In the genomic region with DNA sequence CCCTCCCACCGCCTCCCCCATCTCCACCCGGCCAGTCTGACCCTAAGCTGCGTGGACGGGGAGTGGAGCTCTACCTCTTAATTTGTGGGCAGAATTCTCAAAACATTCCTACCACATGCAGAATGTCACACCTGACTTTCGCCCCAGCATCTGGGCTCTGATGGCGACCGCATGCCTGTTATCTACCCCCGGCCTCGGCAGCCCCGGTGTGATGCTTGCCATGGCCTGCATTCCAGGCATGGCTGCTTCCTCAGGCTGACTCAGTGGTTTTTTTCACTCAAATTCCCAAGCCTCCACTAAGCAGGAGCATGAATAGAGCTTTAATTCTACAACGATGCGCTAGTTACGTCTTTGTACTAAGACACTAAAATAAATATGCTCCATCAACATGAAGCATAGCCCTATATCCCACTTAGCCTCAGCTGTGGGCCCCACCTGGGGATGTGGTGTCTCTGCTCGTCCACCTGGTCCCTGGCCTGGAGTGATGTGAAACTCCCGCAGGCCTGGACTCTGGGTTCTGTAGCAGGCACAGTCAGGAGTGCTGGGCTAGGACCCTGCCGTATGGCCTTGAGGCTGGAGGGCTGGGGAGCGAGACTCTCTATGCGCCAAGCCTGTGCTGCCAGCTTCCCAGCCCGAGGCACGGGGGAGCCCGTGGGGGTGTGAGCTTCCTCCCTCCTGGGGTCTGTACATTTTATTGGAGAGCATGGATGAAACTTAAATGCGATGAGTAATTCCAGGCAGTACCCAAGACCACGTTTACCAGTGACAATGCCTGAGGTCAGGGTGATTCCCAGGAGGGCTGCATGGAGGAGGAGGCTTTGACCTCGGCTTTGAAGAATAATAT, we compare ENCODE assay signal across 19 cellular contexts.
DNase-seq lines count a peak whose midpoint lies in the region; ATAC-seq, FAIRE-seq and TF ChIP-seq lines count a peak whose summit lies in the region.
"Had no signal": no experiment of that assay in that cellular context is flagged by ENCODE, and none has a peak within 500 bp of the region (broad histone marks: within the 10 kb centered on the region; RNA-seq: fewer than 3 reads in every experiment).

No MANE protein-coding gene starts in this region.

- dilution Hi-C loops in IMR-90 (cut with HindIII; ENCODE audit: low sequenced_read_pairs, unreplicated experiment) = no loop called here

- H3K14ac ChIP-seq in IMR-90 (replicated peaks; ENCODE audit: low read depth, low read length) = no peak overlapping the region

- no TSS peak for BruUV-seq in IMR-90 (replicated peaks; lab: Mats Ljungman, UMichigan)
- no TSS peak for BruUV-seq in OCI-LY7 (replicated peaks; lab: Mats Ljungman, UMichigan)

- H4K8ac ChIP-seq in IMR-90 (ENCODE audit: low read depth in 2 of 2, low read length in 2 of 2) = no peak overlapping the region

- H4K91ac ChIP-seq in IMR-90 (ENCODE audit: insufficient read depth, low read depth, low read length) = no peak overlapping the region

- DNase-seq in A549 (ENCODE audit: low read depth in 1 of 2, low spot score in 1 of 2) (no peak), IMR-90 (peak; percentile 23), endodermal cell (peak; percentile 80), neural crest cell (ENCODE audit: low read depth, low spot score) (no peak), OCI-LY7 (ENCODE audit: low spot score) (no peak), GM12891 (ENCODE audit: insufficient read length, low spot score) (no peak)
- DNase-seq: activated naive CD8-positive, alpha-beta T cell treated with anti-CD3 and anti-CD28 coated beads, Interleukin-2, amount 10 ng/mL, durations not matched to agents 7 days and 5 days; foreskin keratinocyte; hippocampal formation; immature natural killer cell; NCI-H1105 treated with DMSO at 0.1 percent for 48 hours; NCI-H2029 had no signal

- H3K27me3 ChIP-seq in IMR-90 (ENCODE audit: control insufficient read depth, insufficient read depth, low read length) (no peaks in the 10 kb centered on the region; the same call in 1 of the 2 replicates), endodermal cell (ENCODE audit: control insufficient read depth, insufficient read depth, low read length, poor library complexity, severe bottlenecking) (no peaks in the 10 kb centered on the region)
- H3K27me3 ChIP-seq: foreskin keratinocyte had no signal

- H3K27ac ChIP-seq in A549 (no peak overlapping the region), IMR-90 (ENCODE audit: insufficient read depth, low read length) (no peak overlapping the region), endodermal cell (ENCODE audit: low read depth, low read length) (peak overlapping the region; percentile 52), OCI-LY7 (ENCODE audit: low read depth, low read length, poor library complexity, severe bottlenecking) (no peak overlapping the region)
- H3K27ac ChIP-seq: foreskin keratinocyte, psoas muscle, RWPE1, VCaP had no signal

- H3K4ac ChIP-seq in IMR-90 (ENCODE audit: low read depth, low read length) = no peak overlapping the region

- H3K36me3 Mint-ChIP-seq in endodermal cell (ENCODE audit: low read depth) (no peaks in the 10 kb centered on the region), neural crest cell (ENCODE audit: low read depth) (no peaks in the 10 kb centered on the region)
- H3K36me3 Mint-ChIP-seq: activated naive CD8-positive, alpha-beta T cell treated with anti-CD3 and anti-CD28 coated beads, Interleukin-2, amount 10 ng/mL, durations not matched to agents 7 days and 5 days; immature natural killer cell; type B pancreatic cell had no signal

- no peak overlapping the region for H3K18ac ChIP-seq in IMR-90 (ENCODE audit: low read depth, low read length)

- H3K23ac ChIP-seq in IMR-90 (ENCODE audit: low read depth, low read length) = no peak overlapping the region

- H3K4me3 ChIP-seq in A549 = no peak overlapping the region
- H3K4me3 ChIP-seq in IMR-90 (ENCODE audit: insufficient read depth, low read depth, low read length) = no peak overlapping the region
- H3K4me3 ChIP-seq in endodermal cell (ENCODE audit: low read length) = no peak overlapping the region
- no peak overlapping the region for H3K4me3 ChIP-seq in OCI-LY7 (ENCODE audit: low read depth, low read length, poor library complexity, severe bottlenecking)
- H3K4me3 ChIP-seq: psoas muscle had no signal

- H3K27me3 Mint-ChIP-seq in endodermal cell (ENCODE audit: insufficient read depth) = no peaks in the 10 kb centered on the region
- H3K27me3 Mint-ChIP-seq in neural crest cell (ENCODE audit: low read depth) = no peaks in the 10 kb centered on the region

- no peak overlapping the region for H2BK5ac ChIP-seq in IMR-90 (ENCODE audit: low read depth, low read length, poor library complexity, severe bottlenecking)

- WGBS in A549 (ENCODE audit: missing lambda C conversion rate) = 81% methylated on average over 20 of the region's 24 CpGs
- WGBS in IMR-90 (ENCODE audit: extremely low coverage in 2 of 2, insufficient read length in 1 of 2), 2 experiments = 56% methylated on average over 12 of the region's 24 CpGs; no CpG with 5 or more reads in 1 of the 2 experiments
- WGBS in endodermal cell (ENCODE audit: insufficient coverage in 1 of 2, insufficient read length in 1 of 2), 2 experiments = 81 to 86% methylated on average over 15 to 23 of the region's 24 CpGs

- H4K20me1 ChIP-seq in IMR-90 (ENCODE audit: insufficient read depth, low read length) (no peaks in the 10 kb centered on the region; the same call in 1 of the 2 replicates), OCI-LY7 (ENCODE audit: insufficient read depth, low read length) (no peaks in the 10 kb centered on the region)

- H3K79me2 ChIP-seq in OCI-LY7 (ENCODE audit: insufficient read depth, low read depth, low read length) = no peaks in the 10 kb centered on the region

- no peak overlapping the region for H4K5ac ChIP-seq in IMR-90 (ENCODE audit: low read depth, low read length)

- no peaks in the 10 kb centered on the region for H3K79me1 ChIP-seq in IMR-90 (ENCODE audit: low read depth in 1 of 2, low read length in 2 of 2)

- H2AFZ ChIP-seq in IMR-90 (replicated peaks; ENCODE audit: low read length, poor library complexity) = no peak overlapping the region
- H2AFZ ChIP-seq in OCI-LY7 (ENCODE audit: low read length) = no peak overlapping the region

- H3K9me3 ChIP-seq in A549 (no peaks in the 10 kb centered on the region), IMR-90 (ENCODE audit: control insufficient read depth, insufficient read depth, low read length) (no peaks in the 10 kb centered on the region; the same call in 1 of the 2 replicates), endodermal cell (ENCODE audit: control insufficient read depth, low read length) (no peaks in the 10 kb centered on the region), OCI-LY7 (ENCODE audit: low read length) (no peaks in the 10 kb centered on the region)
- H3K9me3 ChIP-seq: psoas muscle had no signal

- no peak overlapping the region for H2AK9ac ChIP-seq in IMR-90 (replicated peaks; ENCODE audit: low read depth, low read length, poor library complexity)

- CTCF ChIA-PET in A549 (lab: Yijun Ruan, JAX) = interaction anchor here (1.0 kb wide), 1 partner anchor 9 kb away, joined by 3 read pairs; no protein-coding TSS in a partner anchor
- CTCF ChIA-PET in IMR-90 (lab: Yijun Ruan, JAX) = interaction anchor here (1.2 kb wide), 1 partner anchor 17 kb away, joined by 3 read pairs; no protein-coding TSS in a partner anchor
- CTCF ChIA-PET in OCI-LY7 (lab: Charles Lee; ENCODE audit: unreplicated experiment) = no interaction called here

- POLR2A ChIA-PET in A549 (lab: Yijun Ruan, JAX) (no interaction called here), IMR-90 (lab: Charles Lee; ENCODE audit: unreplicated experiment) (interaction anchor here (0.6 to 1.0 kb wide), 2 partner anchors 17 to 92 kb away, joined by 3 to 4 read pairs; no protein-coding TSS in a partner anchor), OCI-LY7 (lab: Charles Lee) (no interaction called here)

- no peak overlapping the region for H3K56ac ChIP-seq in IMR-90 (ENCODE audit: extremely low read depth, insufficient read depth, low read length)

- no peak overlapping the region for H2BK120ac ChIP-seq in IMR-90 (ENCODE audit: low read depth, low read length)

- no peak overlapping the region for H2BK20ac ChIP-seq in IMR-90 (ENCODE audit: low read depth, low read length)

- H3K4me3 Mint-ChIP-seq in endodermal cell (no peak overlapping the region), neural crest cell (no peak overlapping the region)
- H3K4me3 Mint-ChIP-seq: activated naive CD8-positive, alpha-beta T cell treated with anti-CD3 and anti-CD28 coated beads, Interleukin-2, amount 10 ng/mL, durations not matched to agents 7 days and 5 days; IgD-negative memory B cell; immature natural killer cell; type B pancreatic cell had no signal

- H3K9me1 ChIP-seq in IMR-90 (ENCODE audit: insufficient read depth, low read length) = no peaks in the 10 kb centered on the region

- in situ Hi-C loops in IMR-90 (cut with MboI; ENCODE audit: low sequenced_read_pairs) = no loop called here

- H3K9me3 Mint-ChIP-seq in endodermal cell = no peaks in the 10 kb centered on the region
- H3K9me3 Mint-ChIP-seq in neural crest cell = no peaks in the 10 kb centered on the region
- H3K9me3 Mint-ChIP-seq: activated naive CD8-positive, alpha-beta T cell treated with anti-CD3 and anti-CD28 coated beads, Interleukin-2, amount 10 ng/mL, durations not matched to agents 7 days and 5 days; IgD-negative memory B cell; immature natural killer cell; type B pancreatic cell had no signal

- TF ChIP-seq EP300 in A549 (IDR thresholded peaks at IDR 0.05) = no peak

- TF ChIP-seq RAD21 in A549 (conservative IDR thresholded peaks at IDR 0.05 in 1 of 2, IDR thresholded peaks at IDR 0.05 in 1 of 2) (no peak), IMR-90 (IDR thresholded peaks at IDR 0.05; ENCODE audit: low read length) (no peak)

- FAIRE-seq in A549 (lab: Jason Lieb, UNC) = no peak
- no peak for FAIRE-seq in GM12891 (lab: Jason Lieb, UNC)

- peaks cover 9% of the 10 kb centered on the region for H3K4me1 Mint-ChIP-seq in endodermal cell
- peaks cover 66% of the 10 kb centered on the region for H3K4me1 Mint-ChIP-seq in neural crest cell
- H3K4me1 Mint-ChIP-seq: activated naive CD8-positive, alpha-beta T cell treated with anti-CD3 and anti-CD28 coated beads, Interleukin-2, amount 10 ng/mL, durations not matched to agents 7 days and 5 days; IgD-negative memory B cell; immature natural killer cell had no signal

- intact Hi-C loops in IMR-90 (cut with micrococcal nuclease) = no loop called here
- intact Hi-C loops in OCI-LY7 (cut with micrococcal nuclease; ENCODE audit: unreplicated experiment) = no loop called here

- H3K4me1 ChIP-seq in A549 = no peaks in the 10 kb centered on the region
- 0 out of 2 replicates have a peak, but pooled peaks cover 2% of the 10 kb centered on the region for H3K4me1 ChIP-seq in IMR-90 (ENCODE audit: control insufficient read depth, insufficient read depth, low read length)
- no peaks in the 10 kb centered on the region for H3K4me1 ChIP-seq in endodermal cell (ENCODE audit: control insufficient read depth, insufficient read depth, low read length)
- no peaks in the 10 kb centered on the region for H3K4me1 ChIP-seq in OCI-LY7 (ENCODE audit: insufficient read depth, low read length, poor library complexity, severe bottlenecking)
- H3K4me1 ChIP-seq: foreskin keratinocyte, psoas muscle had no signal

- TF ChIP-seq CTCF in A549 (IDR thresholded peaks at IDR 0.05) (no peak), IMR-90 (conservative IDR thresholded peaks at IDR 0.05; ENCODE audit: low read depth, low read length) (no peak), endodermal cell (conservative IDR thresholded peaks at IDR 0.05) (no peak), neural crest cell (conservative IDR thresholded peaks at IDR 0.05) (no peak), OCI-LY7 (conservative IDR thresholded peaks at IDR 0.05; ENCODE audit: low read length) (no peak)

- no peaks in the 10 kb centered on the region for H3K9me2 ChIP-seq in OCI-LY7 (ENCODE audit: insufficient read depth, low read length)

- TF ChIP-seq POLR2A in A549 (IDR thresholded peaks at IDR 0.05; ENCODE audit: low read length) = no peak
- no peak for TF ChIP-seq POLR2A in IMR-90 (IDR thresholded peaks at IDR 0.05; ENCODE audit: low read depth, low read length)
- no peak for TF ChIP-seq POLR2A in GM12891 (IDR thresholded peaks at IDR 0.05; ENCODE audit: low read depth, low read length)

- H3K9ac ChIP-seq in IMR-90 (ENCODE audit: low read depth, low read length) (no peak overlapping the region), endodermal cell (ENCODE audit: extremely low read depth, low read length, poor library complexity, severe bottlenecking) (no peak overlapping the region)

- no peak overlapping the region for H3K4me2 ChIP-seq in A549
- no peak overlapping the region; the same call in 1 of the 2 replicates for H3K4me2 ChIP-seq in IMR-90 (ENCODE audit: low read depth, low read length)
- no peak overlapping the region for H3K4me2 ChIP-seq in OCI-LY7 (ENCODE audit: low read length)

- ATAC-seq in A549 (no peak), IMR-90 (ENCODE audit: low read depth) (peak; percentile 84), GM21576 (IDR thresholded peaks at IDR 0.05; ENCODE audit: unreplicated experiment) (no peak), GM19324 (IDR thresholded peaks at IDR 0.05; ENCODE audit: low FRiP score, unreplicated experiment) (no peak)
- ATAC-seq: foreskin keratinocyte, psoas muscle had no signal

- H3K36me3 ChIP-seq in IMR-90 (ENCODE audit: control insufficient read depth, insufficient read depth, low read length) (no peaks in the 10 kb centered on the region), endodermal cell (ENCODE audit: control insufficient read depth, insufficient read depth, low read length) (no peaks in the 10 kb centered on the region), OCI-LY7 (ENCODE audit: insufficient read depth, low read length) (no peaks in the 10 kb centered on the region)

- no peak overlapping the region for H2BK15ac ChIP-seq in IMR-90 (ENCODE audit: low read depth, low read length)

- H2AK5ac ChIP-seq in IMR-90 (ENCODE audit: low read depth, low read length) = no peak overlapping the region

- H3K27ac Mint-ChIP-seq in endodermal cell (peak overlapping the region; percentile 6), neural crest cell (ENCODE audit: unreplicated experiment) (peak overlapping the region; percentile 83)
- H3K27ac Mint-ChIP-seq: activated naive CD8-positive, alpha-beta T cell treated with anti-CD3 and anti-CD28 coated beads, Interleukin-2, amount 10 ng/mL, durations not matched to agents 7 days and 5 days; IgD-negative memory B cell; immature natural killer cell; type B pancreatic cell had no signal

Comparison
In these comparisons a context has a peak if more than half of its experiments do, and no peak if none do; other contexts are left out.
1. DNase-seq: peak in IMR-90 (single experiment) and endodermal cell (single experiment); none in A549 (0 of 2), neural crest cell (single experiment), OCI-LY7 (single experiment) and GM12891 (single experiment).